ENCODE assay signal across 14 cellular contexts in the genomic region with DNA sequence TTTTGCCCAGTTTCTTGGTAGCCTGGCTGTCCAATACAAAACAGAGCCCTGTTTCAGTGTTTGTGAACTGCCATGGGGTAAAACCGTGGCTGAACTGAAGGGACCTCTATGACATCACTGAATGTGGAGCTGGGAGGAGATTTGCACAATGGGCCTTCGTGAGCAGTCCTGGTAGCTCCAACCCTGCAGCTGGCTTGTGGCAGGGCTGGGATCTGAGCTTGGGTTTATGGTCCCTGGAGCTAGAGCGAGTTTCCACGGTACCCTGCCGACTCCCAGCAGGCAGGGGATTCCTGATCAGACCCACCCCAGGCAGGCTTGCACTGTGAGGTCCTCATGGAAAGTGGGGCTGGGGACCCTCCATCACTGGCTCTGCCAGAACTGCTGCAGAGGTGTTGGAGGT.
"Had no signal": no experiment of that assay in that cellular context is flagged by ENCODE, and none has a peak within 500 bp of the region (broad histone marks: within the 10 kb centered on the region; RNA-seq: fewer than 3 reads in every experiment).

No MANE protein-coding gene starts in this region.

- H3K9ac ChIP-seq: neural progenitor cell had no signal

- H3K4me3 ChIP-seq: cardiac muscle cell, neural progenitor cell, pancreas, right atrium auricular region, upper lobe of left lung had no signal

- H3K27ac ChIP-seq: cardiac muscle cell, neural progenitor cell, pancreas, right atrium auricular region, upper lobe of left lung, VCaP had no signal

- H3K4me1 ChIP-seq: neural progenitor cell, pancreas, right atrium auricular region, upper lobe of left lung had no signal

- H3K9me3 ChIP-seq: pancreas, right atrium auricular region, upper lobe of left lung had no signal

- H3K27ac Mint-ChIP-seq: activated CD4-positive, alpha-beta memory T cell treated with anti-CD3 and anti-CD28 coated beads, Interleukin-2, amount 10 ng/mL, durations not matched to agents 7 days and 5 days; activated CD4-positive, alpha-beta T cell treated with anti-CD3 and anti-CD28 coated beads for 36 hours; dendritic cell treated with granulocyte-macrophage colony-stimulating factor and Interleukin-4, amounts not matched to agents 40 ng/mL and 50 ng/mL, for 4 days; stimulated activated naive B cell treated with anti-CD40 and anti-IgM and Interleukin-4, amounts not matched to agents 10 μg/mL and 1 μg/mL and 100 μg/mL, for 72 hours had no signal

- H3K4me1 Mint-ChIP-seq: activated CD4-positive, alpha-beta memory T cell treated with anti-CD3 and anti-CD28 coated beads, Interleukin-2, amount 10 ng/mL, durations not matched to agents 7 days and 5 days; activated CD4-positive, alpha-beta T cell treated with anti-CD3 and anti-CD28 coated beads for 36 hours; neural progenitor cell; stimulated activated naive B cell treated with anti-CD40 and anti-IgM and Interleukin-4, amounts not matched to agents 10 μg/mL and 1 μg/mL and 100 μg/mL, for 72 hours had no signal

- H3K36me3 Mint-ChIP-seq: mesothelial cell of epicardium, neural progenitor cell had no signal

- H3K4me3 Mint-ChIP-seq: activated CD4-positive, alpha-beta memory T cell treated with anti-CD3 and anti-CD28 coated beads, Interleukin-2, amount 10 ng/mL, durations not matched to agents 7 days and 5 days; activated CD4-positive, alpha-beta T cell treated with anti-CD3 and anti-CD28 coated beads for 36 hours; dendritic cell treated with granulocyte-macrophage colony-stimulating factor and Interleukin-4, amounts not matched to agents 40 ng/mL and 50 ng/mL, for 4 days; mesothelial cell of epicardium; stimulated activated naive B cell treated with anti-CD40 and anti-IgM and Interleukin-4, amounts not matched to agents 10 μg/mL and 1 μg/mL and 100 μg/mL, for 72 hours had no signal

- ATAC-seq: activated CD4-positive, alpha-beta T cell treated with anti-CD3 and anti-CD28 coated beads for 36 hours; pancreas; stimulated activated naive B cell treated with anti-CD40 and anti-IgM and Interleukin-4, amounts not matched to agents 10 μg/mL and 1 μg/mL and 100 μg/mL, for 72 hours had no signal

- H2AFZ ChIP-seq: neural progenitor cell had no signal

- H3K9me3 Mint-ChIP-seq: activated CD4-positive, alpha-beta memory T cell treated with anti-CD3 and anti-CD28 coated beads, Interleukin-2, amount 10 ng/mL, durations not matched to agents 7 days and 5 days; dendritic cell treated with granulocyte-macrophage colony-stimulating factor and Interleukin-4, amounts not matched to agents 40 ng/mL and 50 ng/mL, for 4 days had no signal

- DNase-seq: activated CD4-positive, alpha-beta memory T cell treated with anti-CD3 and anti-CD28 coated beads, Interleukin-2, amount 10 ng/mL, durations not matched to agents 7 days and 5 days; activated CD4-positive, alpha-beta T cell treated with anti-CD3 and anti-CD28 coated beads for 36 hours; SIG-M5; small intestine; stimulated activated naive B cell treated with anti-CD40 and anti-IgM and Interleukin-4, amounts not matched to agents 10 μg/mL and 1 μg/mL and 100 μg/mL, for 72 hours; T-helper 9 cell; upper lobe of left lung had no signal

- H3K27me3 ChIP-seq: cardiac muscle cell, neural progenitor cell, pancreas, right atrium auricular region, upper lobe of left lung had no signal

- H3K4me2 ChIP-seq: neural progenitor cell had no signal

- H3K36me3 ChIP-seq: cardiac muscle cell, neural progenitor cell, pancreas, right atrium auricular region, upper lobe of left lung had no signal
